Comparison of ENCODE assay signal across 6 cellular contexts in the genomic region with DNA sequence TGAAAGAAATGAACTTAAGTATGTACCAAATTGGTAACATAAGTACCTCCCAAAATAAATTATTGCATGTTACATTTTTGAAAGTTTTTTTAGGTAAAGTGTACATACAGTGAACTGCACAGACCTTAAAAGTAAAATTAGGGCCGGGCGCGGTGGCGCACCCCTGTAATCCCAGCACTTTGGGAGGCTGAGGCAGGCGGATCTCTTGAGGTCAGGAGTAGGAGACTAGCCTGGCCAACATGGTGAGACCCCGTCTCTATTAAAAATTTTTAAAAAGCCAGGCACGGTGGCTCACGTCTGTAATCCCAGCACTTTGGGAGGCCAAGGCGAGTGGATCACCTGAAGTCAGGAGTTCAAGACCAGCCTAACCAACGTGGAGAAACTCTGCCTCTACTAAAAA. TPM values are rescaled to one million over a fixed set of nuclear protein-coding genes. Genes with fewer than 3 reads are reported as not detected.
DNase-seq lines count a peak whose midpoint lies in the region; ATAC-seq and TF ChIP-seq lines count a peak whose summit lies in the region.
"Not testable (repeated sequence)": the region's sequence is repeated elsewhere in the genome, so short reads cannot be mapped to it uniquely, and the experiment has no call there.

No MANE protein-coding gene starts in this region.

- POLR2A ChIA-PET in HCT116 (lab: Charles Lee): interaction anchor here (0.7 kb wide), 1 partner anchor 135 kb away, joined by 6 read pairs; no protein-coding TSS in a partner anchor

- CTCF ChIA-PET in HCT116 (lab: Charles Lee): interaction anchor here (0.7 kb wide), 1 partner anchor 105 kb away, joined by 3 read pairs; no protein-coding TSS in a partner anchor

- H3K9me2 ChIP-seq in HCT116 (ENCODE audit: insufficient read depth): not testable (repeated sequence)

- intact Hi-C loops in HCT116 (cut with micrococcal nuclease): not testable (repeated sequence)
- intact Hi-C loops in transverse colon (cut with DNase I; ENCODE audit: low total_unique reads): loop anchor here (10.0 kb wide), 1 partner anchor 82 kb away; no protein-coding TSS in a partner anchor

- not testable (repeated sequence) for TF ChIP-seq POLR2A in HCT116 (IDR thresholded peaks at IDR 0.05; ENCODE audit: borderline replicate concordance, extremely low read depth, insufficient read depth, insufficient read length); transverse colon (IDR thresholded peaks at IDR 0.05)

- 95% methylated on average over 6 to 9 of the region's 10 CpGs for WGBS in transverse colon (ENCODE audit: low coverage in 1 of 2), 2 donors

- in situ Hi-C loops in transverse colon (cut with MboI; ENCODE audit: low pct_ligation_motif_present in 1 of 4, low pct_unique_long_range_greater_than_20kb in 1 of 4, low sequenced_read_pairs in 3 of 4): not testable (repeated sequence)

- ATAC-seq in HCT116; RWPE2 (ENCODE audit: low read depth): not testable (repeated sequence)

- peaks cover 27% of the 10 kb centered on the region for H3K79me2 ChIP-seq in HCT116 (ENCODE audit: insufficient read depth, low read length)

- H3K4me1 ChIP-seq in HCT116 (ENCODE audit: control insufficient read depth in 1 of 2, insufficient read depth in 2 of 2, low read length in 2 of 2) (peaks cover 35 to 48% of the 10 kb centered on the region in 2 experiments), RWPE2 (ENCODE audit: insufficient read depth, poor library complexity, severe bottlenecking) (peaks cover 29% of the 10 kb centered on the region), neutrophil (ENCODE audit: control insufficient read depth in 1 of 2, insufficient read depth in 1 of 2, low read depth in 1 of 2, low read length in 1 of 2) (peaks cover 35 to 36% of the 10 kb centered on the region in 2 experiments), transverse colon (peaks cover 0 to 25% (median 17%) of the 10 kb centered on the region in 4 donors)
- not testable (repeated sequence) for H3K4me1 ChIP-seq in cardiac muscle cell (ENCODE audit: low read depth)

- H3K27ac ChIP-seq in HCT116 (ENCODE audit: low read depth, low read length): not testable (repeated sequence)
- peak overlapping the region; percentile 93 for H3K27ac ChIP-seq in RWPE2 (ENCODE audit: poor library complexity, severe bottlenecking)
- peak overlapping the region; percentile 100 for H3K27ac ChIP-seq in cardiac muscle cell
- H3K27ac ChIP-seq in neutrophil: peak overlapping the region; percentile 89
- H3K27ac ChIP-seq in transverse colon: peak overlapping the region in 3 of 4 donors; percentile 97 to 98 (median 98)

- RAD21 ChIA-PET in HCT116 (lab: Charles Lee; ENCODE audit: low non-redundant PET in 1 of 2, low total read pairs in 2 of 2, uncharacterized antibody in 2 of 2, unreplicated experiment in 2 of 2): not testable (repeated sequence)

- H3K4me2 ChIP-seq in HCT116 (ENCODE audit: low read length): peak overlapping the region; percentile 97; the same call in 1 of the 2 replicates

- not testable (repeated sequence) for H3K27me3 ChIP-seq in HCT116 (ENCODE audit: insufficient read depth, low read length); RWPE2 (ENCODE audit: insufficient read depth, poor library complexity, severe bottlenecking); cardiac muscle cell; neutrophil; transverse colon

- TF ChIP-seq EP300 in transverse colon (IDR thresholded peaks at IDR 0.05; ENCODE audit: low read depth): not testable (repeated sequence)

- TF ChIP-seq RAD21 in HCT116 (IDR thresholded peaks at IDR 0.05; ENCODE audit: low read depth): not testable (repeated sequence)

- H3K36me3 ChIP-seq in HCT116 (ENCODE audit: control insufficient read depth in 1 of 2, insufficient read depth in 2 of 2, low read length in 2 of 2); RWPE2 (ENCODE audit: low read depth); cardiac muscle cell; neutrophil; transverse colon: not testable (repeated sequence)

- not testable (repeated sequence) for H3K9ac ChIP-seq in HCT116 (ENCODE audit: low read length)

- TF ChIP-seq CTCF in HCT116 (IDR thresholded peaks at IDR 0.05 in 2 of 3, conservative IDR thresholded peaks at IDR 0.05 in 1 of 3; ENCODE audit: borderline replicate concordance in 1 of 3, insufficient read depth in 1 of 3, low read depth in 2 of 3, low read length in 2 of 3); RWPE2 (IDR thresholded peaks at IDR 0.05; ENCODE audit: poor library complexity, severe bottlenecking); cardiac muscle cell (IDR thresholded peaks at IDR 0.05; ENCODE audit: low read depth, low read length); neutrophil (IDR thresholded peaks at IDR 0.05); transverse colon (IDR thresholded peaks at IDR 0.05): not testable (repeated sequence)

- not testable (repeated sequence) for BruUV-seq in HCT116 (replicated peaks; lab: Mats Ljungman, UMichigan)

- not testable (repeated sequence) for H2AFZ ChIP-seq in HCT116 (ENCODE audit: low read depth, low read length, poor library complexity, severe bottlenecking)

- not testable (repeated sequence) for DNase-seq in HCT116 (ENCODE audit: low read depth, low spot score); RWPE2 (ENCODE audit: low spot score); cardiac muscle cell (ENCODE audit: low read depth in 1 of 2, low spot score in 1 of 2); transverse colon
- DNase-seq in activated effector memory CD4-positive, alpha-beta T cell treated with anti-CD3 and anti-CD28 coated beads, Interleukin-2, amount 50 U/mL, for 16 hours: peak; percentile 38

- not testable (repeated sequence) for H3K4me3 ChIP-seq in HCT116 (replicated peaks in 1 of 2; ENCODE audit: low read depth in 1 of 2, low read length in 2 of 2); RWPE2 (ENCODE audit: severe bottlenecking); cardiac muscle cell; neutrophil (ENCODE audit: low read depth in 1 of 2, low read length in 1 of 2); transverse colon

- H4K20me1 ChIP-seq in HCT116 (ENCODE audit: insufficient read depth): not testable (repeated sequence)

- not testable (repeated sequence) for H3K9me3 ChIP-seq in HCT116 (ENCODE audit: control insufficient read depth in 1 of 2, insufficient read depth in 1 of 2, low read depth in 1 of 2, low read length in 2 of 2); RWPE2 (ENCODE audit: severe bottlenecking); cardiac muscle cell (ENCODE audit: low read depth); neutrophil; transverse colon

RNA-seq across cellular contexts. Expression of a gene that starts 1.7 kb away (rescaled TPM):
- total RNA-seq in HCT116 (2021; ENCODE audit: unreplicated experiment): 38.6 TPM
- 27.0 and 29.0 TPM in 2 replicates for polyA plus RNA-seq in HCT116 (2012)
- 54.5 and 61.5 TPM in 2 replicates for total RNA-seq in cardiac muscle cell
- polyA plus RNA-seq in cardiac muscle cell: 35.3 and 37.5 TPM in 2 replicates
- total RNA-seq in transverse colon: 100 to 1,000 TPM in 1 of 4 donors, 10 to 100 TPM in 3; 44.0 to 115 (median 59.6) TPM

RNA-seq across cellular contexts. Expression of a gene that starts 8.3 kb away (rescaled TPM):
- total RNA-seq in HCT116 (2021; ENCODE audit: unreplicated experiment) (107 TPM), cardiac muscle cell (75.2 and 111 TPM in 2 replicates), transverse colon (100 to 1,000 TPM; 103 to 142 (median 107) TPM)
- polyA plus RNA-seq in HCT116 (2012): 85.3 and 106 TPM in 2 replicates
- polyA plus RNA-seq in cardiac muscle cell: 113 and 116 TPM in 2 replicates
